ENCODE assay signal across 8 cellular contexts in the genomic region with DNA sequence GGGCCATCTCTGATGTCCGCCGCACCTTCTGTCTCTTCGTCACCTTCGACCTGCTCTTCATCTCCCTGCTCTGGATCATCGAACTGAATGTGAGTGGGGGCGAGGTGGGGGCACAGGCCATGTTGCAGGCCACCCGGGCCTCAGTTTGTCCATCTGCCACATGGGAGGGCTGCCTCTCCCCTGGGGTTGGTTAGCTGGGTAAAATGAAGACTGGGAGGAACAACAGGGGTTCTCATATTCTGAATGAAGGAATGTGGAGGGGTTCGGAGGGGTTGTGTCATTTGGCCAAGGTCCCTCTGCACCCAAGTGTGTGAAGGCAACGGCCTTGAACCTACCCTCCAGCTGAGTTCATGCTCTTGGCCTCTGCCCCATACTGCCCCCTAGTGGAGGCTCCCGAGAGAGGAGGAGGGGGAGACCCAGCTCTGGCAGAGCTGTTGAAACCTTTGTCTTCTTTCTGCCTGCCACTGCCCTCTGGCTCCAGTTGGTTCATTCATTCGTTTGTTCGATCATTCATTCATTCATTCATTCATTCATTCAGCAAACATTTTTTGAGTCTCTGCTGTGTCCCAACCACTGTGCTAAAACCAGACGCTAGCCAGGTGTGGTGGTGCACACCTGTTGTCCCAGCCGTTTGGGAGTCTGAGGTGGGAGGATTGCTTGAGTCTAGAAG. TPM values are rescaled to one million over a fixed set of nuclear protein-coding genes. Genes with fewer than 3 reads are reported as not detected.
DNase-seq lines count a peak whose midpoint lies in the region; ATAC-seq and TF ChIP-seq lines count a peak whose summit lies in the region.

No MANE protein-coding gene starts in this region.

- H3K4me2 ChIP-seq in mesenchymal stem cell (ENCODE audit: low read length, poor library complexity, severe bottlenecking): no peak overlapping the region

- no peak overlapping the region for H3K18ac ChIP-seq in mesenchymal stem cell (ENCODE audit: low read depth in 1 of 2, low read length in 2 of 2)

- H2BK5ac ChIP-seq in mesenchymal stem cell (ENCODE audit: low read depth, low read length, poor library complexity, severe bottlenecking): no peak overlapping the region

- 83% methylated on average over 14 of the region's 14 CpGs for WGBS in mesenchymal stem cell

- no peak overlapping the region for H2AFZ ChIP-seq in mesenchymal stem cell (ENCODE audit: low read depth, low read length)

- no peak overlapping the region for H3K23ac ChIP-seq in mesenchymal stem cell (ENCODE audit: low read length in 2 of 2)

- H2AK5ac ChIP-seq in mesenchymal stem cell (ENCODE audit: low read length, severe bottlenecking): no peak overlapping the region

- H3K27me3 ChIP-seq in mesenchymal stem cell (ENCODE audit: control insufficient read depth in 1 of 2, insufficient read depth in 1 of 2, low read length in 2 of 2): no peaks in the 10 kb centered on the region

- peaks cover 15 to 55% of the 10 kb centered on the region in 2 experiments for H3K36me3 ChIP-seq in mesenchymal stem cell (ENCODE audit: control insufficient read depth in 1 of 2, insufficient read depth in 2 of 2, low read depth in 1 of 2, low read length in 2 of 2)

- DNase-seq in DMS153 (lab: John Stamatoyannopoulos, UW) (peak; percentile 16), DMS153 treated with DMSO at 0.1 percent for 48 hours (lab: John Stamatoyannopoulos, UW; ENCODE audit: unreplicated experiment) (no peak), NAMALWA (ENCODE audit: low spot score) (peak; percentile 77), coronary artery (ENCODE audit: low spot score) (no peak), mesenchymal stem cell (no peak)
- DNase-seq in activated CD4-positive, alpha-beta T cell treated with anti-CD3 and anti-CD28 coated beads, Interleukin-2, amount 50 U/mL, for 4 hours: peak; percentile 78 to 82
- DNase-seq in stimulated activated CD8-positive, alpha-beta memory T cell treated with anti-CD3 and anti-CD28 coated beads, Interleukin-4, amount 100 ng/mL, for 24 hours (ENCODE audit: low read depth): peak; percentile 71

- no peak overlapping the region for H3K9ac ChIP-seq in mesenchymal stem cell (ENCODE audit: low read length)

- H4K8ac ChIP-seq in mesenchymal stem cell (ENCODE audit: low read length): no peak overlapping the region

- H3K27ac ChIP-seq in coronary artery (peak overlapping the region in 1 of 2 donors; percentile 35), mesenchymal stem cell (ENCODE audit: low read length, poor library complexity, severe bottlenecking) (no peak overlapping the region)

- no peak for TF ChIP-seq POLR2A in GM18505 (IDR thresholded peaks at IDR 0.05; ENCODE audit: borderline replicate concordance, extremely low read depth, insufficient read depth, insufficient read length)

- peaks cover 28% of the 10 kb centered on the region for H3K4me1 ChIP-seq in mesenchymal stem cell (ENCODE audit: control insufficient read depth, insufficient read depth, low read depth, low read length)

- ATAC-seq in GM18505 (IDR thresholded peaks at IDR 0.05; ENCODE audit: unreplicated experiment): no peak

- no peaks in the 10 kb centered on the region for H3K9me3 ChIP-seq in mesenchymal stem cell (ENCODE audit: control insufficient read depth, low read length)

- peak overlapping the region; percentile 35 for H4K91ac ChIP-seq in mesenchymal stem cell (ENCODE audit: low read length)

- H3K79me1 ChIP-seq in mesenchymal stem cell (replicated peaks; ENCODE audit: low read length, poor library complexity, severe bottlenecking): peaks cover 50% of the 10 kb centered on the region

- H2BK120ac ChIP-seq in mesenchymal stem cell (ENCODE audit: low read depth, low read length): no peak overlapping the region

- H3K4ac ChIP-seq in mesenchymal stem cell (ENCODE audit: low read depth in 1 of 2, low read length in 2 of 2): no peak overlapping the region

- no peak overlapping the region for H2BK15ac ChIP-seq in mesenchymal stem cell (ENCODE audit: low read depth, poor library complexity, severe bottlenecking)

- H3K14ac ChIP-seq in mesenchymal stem cell (ENCODE audit: low read length in 2 of 2): peak overlapping the region in 1 of 2 experiments; percentile 41

- H2BK12ac ChIP-seq in mesenchymal stem cell (ENCODE audit: low read length in 2 of 2): no peak overlapping the region

- peak; percentile 64 for TF ChIP-seq CTCF in coronary artery (IDR thresholded peaks at IDR 0.05)

- H3K4me3 ChIP-seq in coronary artery (no peak overlapping the region), mesenchymal stem cell (ENCODE audit: insufficient read depth in 1 of 2, low read depth in 1 of 2, low read length in 2 of 2) (no peak overlapping the region)

RNA-seq across cellular contexts. Expression of a gene that starts 11.4 kb away (rescaled TPM):
- polyA plus RNA-seq in mesenchymal stem cell (2013, experiment 1 of 2): 0.12 TPM
- polyA plus RNA-seq in mesenchymal stem cell (2013, experiment 2 of 2): 0.05 TPM

RNA-seq across cellular contexts. Expression of a gene that starts 14.5 kb away (rescaled TPM):
- 0.17 TPM for polyA plus RNA-seq in mesenchymal stem cell (2013, experiment 1 of 2)
- polyA plus RNA-seq in mesenchymal stem cell (2013, experiment 2 of 2): 0.21 TPM

RNA-seq across cellular contexts. Expression of a gene that starts 16.9 kb away (rescaled TPM):
- polyA plus RNA-seq in mesenchymal stem cell (2013, experiment 1 of 2): 64.0 TPM
- polyA plus RNA-seq in mesenchymal stem cell (2013, experiment 2 of 2): 60.0 TPM

RNA-seq across cellular contexts. Expression of a gene that starts 27.0 kb away (rescaled TPM):
- polyA plus RNA-seq in mesenchymal stem cell (2013, experiment 1 of 2): not detected
- polyA plus RNA-seq in mesenchymal stem cell (2013, experiment 2 of 2): not detected

RNA-seq across cellular contexts. Expression of a gene that starts 34.1 kb away (rescaled TPM):
- polyA plus RNA-seq in mesenchymal stem cell (2013, experiment 1 of 2): 6.1 TPM
- polyA plus RNA-seq in mesenchymal stem cell (2013, experiment 2 of 2): 5.9 TPM

Comparison
In these comparisons a context has a peak if more than half of its experiments do, and no peak if none do; other contexts are left out.
1. DNase-seq: peak in DMS153 (single experiment), NAMALWA (single experiment), activated CD4-positive, alpha-beta T cell treated with anti-CD3 and anti-CD28 coated beads, Interleukin-2, amount 50 U/mL, for 4 hours (2 of 2) and stimulated activated CD8-positive, alpha-beta memory T cell treated with anti-CD3 and anti-CD28 coated beads, Interleukin-4, amount 100 ng/mL, for 24 hours (single experiment); none in DMS153 treated with DMSO at 0.1 percent for 48 hours (single experiment), coronary artery (single experiment) and mesenchymal stem cell (single experiment).